Comparison of ENCODE assay signal across 25 cellular contexts in genomic region chr4:99710020-99710419, GRCh38. TPM values are rescaled to one million over a fixed set of nuclear protein-coding genes. Genes with fewer than 3 reads are reported as not detected.
"Had no signal": no experiment of that assay in that cellular context is flagged by ENCODE, and none has a peak within 500 bp of the region (broad histone marks: within the 10 kb centered on the region; RNA-seq: fewer than 3 reads in every experiment).

No MANE protein-coding gene starts in this region.

- H3K4me1 Mint-ChIP-seq: nephron had no signal

- H3K4me3 Mint-ChIP-seq: activated CD8-positive, alpha-beta T cell treated with anti-CD3 and anti-CD28 coated beads, Interleukin-2, amount 10 ng/mL, durations not matched to agents 7 days and 5 days; activated naive CD8-positive, alpha-beta T cell treated with anti-CD3 and anti-CD28 coated beads, Interleukin-2, amount 50 U/mL, for 24 hours; activated T-helper 1 cell treated with anti-CD3 and anti-CD28 coated beads, Interleukin-12 subunit alpha, Interleukin-12 subunit beta, Interleukin-2, Interleukin-4 antibody, amounts not matched to agents 30 ng/mL and 10 ng/mL and 1 ng/mL, durations not matched to agents 14 hours and 24 hours and 36 hours; nephron had no signal

- H3K9me3 Mint-ChIP-seq: activated naive CD8-positive, alpha-beta T cell treated with anti-CD3 and anti-CD28 coated beads, Interleukin-2, amount 50 U/mL, for 24 hours; activated T-helper 1 cell treated with anti-CD3 and anti-CD28 coated beads, Interleukin-12 subunit alpha, Interleukin-12 subunit beta, Interleukin-2, Interleukin-4 antibody, amounts not matched to agents 30 ng/mL and 10 ng/mL and 1 ng/mL, durations not matched to agents 14 hours and 24 hours and 36 hours; nephron had no signal

- H3K9me3 ChIP-seq: esophagus muscularis mucosa, gastrocnemius medialis, neutrophil, ovary, sigmoid colon, spleen, thoracic aorta, upper lobe of left lung had no signal

- ATAC-seq: activated CD8-positive, alpha-beta T cell treated with anti-CD3 and anti-CD28 coated beads, Interleukin-2, amount 10 ng/mL, durations not matched to agents 7 days and 5 days; activated naive CD8-positive, alpha-beta T cell treated with anti-CD3 and anti-CD28 coated beads, Interleukin-2, amount 50 U/mL, for 24 hours; gastrocnemius medialis; left cardiac atrium had no signal

- H3K27ac Mint-ChIP-seq: activated CD8-positive, alpha-beta T cell treated with anti-CD3 and anti-CD28 coated beads, Interleukin-2, amount 10 ng/mL, durations not matched to agents 7 days and 5 days; activated naive CD8-positive, alpha-beta T cell treated with anti-CD3 and anti-CD28 coated beads, Interleukin-2, amount 50 U/mL, for 24 hours; activated T-helper 1 cell treated with anti-CD3 and anti-CD28 coated beads, Interleukin-12 subunit alpha, Interleukin-12 subunit beta, Interleukin-2, Interleukin-4 antibody, amounts not matched to agents 30 ng/mL and 10 ng/mL and 1 ng/mL, durations not matched to agents 14 hours and 24 hours and 36 hours; nephron had no signal

- H3K4me1 ChIP-seq: spleen had no signal

- DNase-seq: activated CD4-positive, alpha-beta T cell treated with anti-CD3 and anti-CD28 coated beads for 1 hour; activated CD4-positive, alpha-beta T cell treated with anti-CD3 and anti-CD28 coated beads, Interleukin-2, amount 50 U/mL, for 1 hour; activated CD8-positive, alpha-beta T cell treated with anti-CD3 and anti-CD28 coated beads, Interleukin-2, amount 10 ng/mL, durations not matched to agents 7 days and 5 days; activated gamma-delta T cell; activated naive CD4-positive, alpha-beta T cell treated with anti-CD3 and anti-CD28 coated beads, Interleukin-2, amount 50 U/mL, for 16 hours; activated naive CD8-positive, alpha-beta T cell treated with anti-CD3 and anti-CD28 coated beads, Interleukin-2, amount 50 U/mL, for 24 hours; dermis blood vessel endothelial cell; effector CD8-positive, alpha-beta T cell; gastrocnemius medialis; hypothalamus; left cardiac atrium; ovary; sigmoid colon; spleen; stimulated activated CD4-positive, alpha-beta T cell treated with anti-CD3 and anti-CD28 coated beads, Interleukin-4, amount 100 ng/mL, for 1 hour; stimulated activated naive CD4-positive, alpha-beta T cell treated with Interleukin-2 at 50 U/mL for 16 hours; upper lobe of left lung had no signal

- H3K27ac ChIP-seq: gastrocnemius medialis, neutrophil, ovary, spleen, thoracic aorta had no signal

- H3K36me3 ChIP-seq: esophagus muscularis mucosa, gastrocnemius medialis, neutrophil, ovary, sigmoid colon, spleen, thoracic aorta, upper lobe of left lung had no signal

- H3K4me3 ChIP-seq: esophagus muscularis mucosa, gastrocnemius medialis, ovary, sigmoid colon, spleen, thoracic aorta, upper lobe of left lung had no signal

- H3K27me3 ChIP-seq: esophagus muscularis mucosa, gastrocnemius medialis, neutrophil, ovary, sigmoid colon, spleen, upper lobe of left lung had no signal

RNA-seq across cellular contexts. Expression of gene C4orf54, which starts 52.4 kb away (rescaled TPM):
- total RNA-seq: activated CD8-positive, alpha-beta T cell treated with anti-CD3 and anti-CD28 coated beads, Interleukin-2, amount 10 ng/mL, durations not matched to agents 7 days and 5 days; activated T-helper 1 cell treated with anti-CD3 and anti-CD28 coated beads, Interleukin-12 subunit alpha, Interleukin-12 subunit beta, Interleukin-2, Interleukin-4 antibody, amounts not matched to agents 30 ng/mL and 10 ng/mL and 1 ng/mL, durations not matched to agents 14 hours and 24 hours and 36 hours; mononuclear cell; pulmonary artery endothelial cell; T-helper 2 cell treated with Interferon-gamma antibody and Interleukin-4, amounts not matched to agents 100 ng/mL and 5 ng/mL, for 36 hours had no signal
